Comparison of ENCODE assay signal across 8 cellular contexts in the genomic region with DNA sequence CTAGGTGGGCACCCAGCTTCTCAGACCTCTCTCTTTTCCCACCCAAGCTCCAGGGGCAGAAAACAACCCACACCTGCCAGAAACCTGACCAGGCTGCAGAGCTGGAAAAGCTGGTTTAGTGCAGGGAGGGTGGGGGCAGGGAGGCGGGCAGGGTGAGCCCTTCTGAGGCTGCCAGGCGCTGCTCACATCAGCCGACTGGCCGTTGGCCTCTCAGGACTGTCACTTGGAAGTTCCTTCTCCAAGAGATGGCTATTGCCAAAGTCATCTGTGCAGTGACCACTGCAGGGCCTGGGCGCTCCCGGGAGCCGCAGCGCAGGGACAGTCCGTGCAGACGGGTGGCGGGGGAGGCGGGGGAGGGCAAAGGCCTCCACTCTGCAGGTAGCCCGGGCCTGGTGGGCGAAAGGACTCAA.
DNase-seq lines count a peak whose midpoint lies in the region; ATAC-seq, FAIRE-seq and TF ChIP-seq lines count a peak whose summit lies in the region.

No MANE protein-coding gene starts in this region.

- H3K27me3 Mint-ChIP-seq in activated T-cell treated with anti-CD3 and anti-CD28 coated beads, Interleukin-2, amount 50 U/mL, for 72 hours (ENCODE audit: low read depth): no peaks in the 10 kb centered on the region
- H3K27me3 Mint-ChIP-seq in activated CD8-positive, alpha-beta T cell treated with anti-CD3 and anti-CD28 coated beads for 36 hours: no peaks in the 10 kb centered on the region

- H3K4me1 ChIP-seq in heart right ventricle (peaks cover 6 to 22% (median 17%) of the 10 kb centered on the region in 9 donors), prostate gland (replicated peaks) (peaks cover 7% of the 10 kb centered on the region)

- no peaks in the 10 kb centered on the region for H3K27me3 ChIP-seq in heart right ventricle
- no peaks in the 10 kb centered on the region for H3K27me3 ChIP-seq in prostate gland (replicated peaks; ENCODE audit: insufficient read depth)

- POLR2A ChIA-PET in activated CD8-positive, alpha-beta T cell treated with anti-CD3 and anti-CD28 coated beads for 36 hours (lab: Charles Lee): interaction anchor here (0.9 to 2.1 kb wide), 4 partner anchors 22 to 243 kb away, joined by 3 to 5 read pairs (median 4); partner anchors contain the start of gene IER5L

- peak overlapping the region; percentile 90 to 99 (median 96) for H3K27ac ChIP-seq in heart right ventricle
- peak overlapping the region; percentile 97 to 99 for H3K27ac ChIP-seq in prostate gland

- TF ChIP-seq POLR2A in prostate gland (IDR thresholded peaks at IDR 0.05): no peak

- H3K27ac Mint-ChIP-seq in activated T-cell treated with anti-CD3 and anti-CD28 coated beads, Interleukin-2, amount 50 U/mL, for 72 hours: no peak overlapping the region
- H3K27ac Mint-ChIP-seq in activated CD8-positive, alpha-beta T cell treated with anti-CD3 and anti-CD28 coated beads for 36 hours: no peak overlapping the region

- WGBS in heart right ventricle, 2 donors: 2 to 6% methylated on average over 14 of the region's 14 CpGs
- 11% methylated on average over 7 of the region's 14 CpGs for WGBS in prostate gland

- H3K9me3 Mint-ChIP-seq in activated T-cell treated with anti-CD3 and anti-CD28 coated beads, Interleukin-2, amount 50 U/mL, for 72 hours: no peaks in the 10 kb centered on the region
- H3K9me3 Mint-ChIP-seq in activated CD8-positive, alpha-beta T cell treated with anti-CD3 and anti-CD28 coated beads for 36 hours: no peaks in the 10 kb centered on the region

- H3K36me3 ChIP-seq in heart right ventricle (no peaks in the 10 kb centered on the region), prostate gland (no peaks in the 10 kb centered on the region)

- no peak for ATAC-seq in activated T-cell treated with anti-CD3 and anti-CD28 coated beads, Interleukin-2, amount 50 U/mL, for 72 hours (replicated peaks in 1 of 2)
- no peak for ATAC-seq in activated CD8-positive, alpha-beta T cell treated with anti-CD3 and anti-CD28 coated beads for 36 hours
- ATAC-seq in heart right ventricle (peak; percentile 62 to 87 (median 69)), GM19455 (IDR thresholded peaks at IDR 0.05; ENCODE audit: unreplicated experiment) (no peak)

- FAIRE-seq in GM19239 (lab: Jason Lieb, UNC): no peak

- H3K4me3 ChIP-seq in heart right ventricle: peak overlapping the region; percentile 16 to 75 (median 60)
- peak overlapping the region; percentile 41 to 45 for H3K4me3 ChIP-seq in prostate gland

- no peaks in the 10 kb centered on the region for H3K36me3 Mint-ChIP-seq in activated T-cell treated with anti-CD3 and anti-CD28 coated beads, Interleukin-2, amount 50 U/mL, for 72 hours (ENCODE audit: insufficient read depth in 2 of 2)
- no peaks in the 10 kb centered on the region for H3K36me3 Mint-ChIP-seq in activated CD8-positive, alpha-beta T cell treated with anti-CD3 and anti-CD28 coated beads for 36 hours (ENCODE audit: low read depth)

- no peak for TF ChIP-seq CTCF in activated CD8-positive, alpha-beta T cell treated with anti-CD3 and anti-CD28 coated beads for 36 hours (IDR thresholded peaks at IDR 0.05)
- TF ChIP-seq CTCF in heart right ventricle (IDR thresholded peaks at IDR 0.05): no peak
- TF ChIP-seq CTCF in prostate gland (IDR thresholded peaks at IDR 0.05): no peak

- CTCF ChIA-PET in activated CD8-positive, alpha-beta T cell treated with anti-CD3 and anti-CD28 coated beads for 36 hours (lab: Charles Lee): interaction anchor here (0.6 to 2.4 kb wide), 9 partner anchors 13 to 244 kb away, joined by 3 to 7 read pairs (median 3); partner anchors contain the start of gene IER5L

- no peak for DNase-seq in activated T-cell treated with anti-CD3 and anti-CD28 coated beads, Interleukin-2, amount 50 U/mL, for 72 hours
- DNase-seq in activated T-cell treated with anti-CD3 and anti-CD28 coated beads for 4 hours: no peak
- DNase-seq in activated CD8-positive, alpha-beta T cell treated with anti-CD3 and anti-CD28 coated beads for 36 hours: no peak
- peak; percentile 28 to 66 for DNase-seq in heart right ventricle
- DNase-seq in prostate gland (ENCODE audit: low spot score): peak; percentile 92
- DNase-seq in GM19239 (ENCODE audit: insufficient read length, low spot score): no peak
- DNase-seq in T1000 (lab: John Stamatoyannopoulos, UW): no peak

- H3K4me1 Mint-ChIP-seq in activated T-cell treated with anti-CD3 and anti-CD28 coated beads, Interleukin-2, amount 50 U/mL, for 72 hours (ENCODE audit: low read depth): peaks cover 5% of the 10 kb centered on the region
- peaks cover 15% of the 10 kb centered on the region for H3K4me1 Mint-ChIP-seq in activated CD8-positive, alpha-beta T cell treated with anti-CD3 and anti-CD28 coated beads for 36 hours (ENCODE audit: low read depth)

- H3K9me3 ChIP-seq in heart right ventricle (no peaks in the 10 kb centered on the region), prostate gland (no peaks in the 10 kb centered on the region)

- H3K4me3 Mint-ChIP-seq in activated T-cell treated with anti-CD3 and anti-CD28 coated beads, Interleukin-2, amount 50 U/mL, for 72 hours: peak overlapping the region; percentile 69 to 80
- peak overlapping the region; percentile 66 for H3K4me3 Mint-ChIP-seq in activated CD8-positive, alpha-beta T cell treated with anti-CD3 and anti-CD28 coated beads for 36 hours

- intact Hi-C loops in activated CD8-positive, alpha-beta T cell treated with anti-CD3 and anti-CD28 coated beads for 36 hours (cut with micrococcal nuclease): no loop called here
- intact Hi-C loops in heart right ventricle (cut with DNase I) (loop anchor here in 2 of 10 donors (1.0 to 10.0 kb wide), 4 partner anchors 46 to 209 kb away; partner anchors contain the start of gene IER5L (in 1 of the 2)), prostate gland (cut with DNase I) (loop anchor here (10.0 kb wide), 1 partner anchor 222 kb away; no protein-coding TSS in a partner anchor)

Comparison
In these comparisons a context has a peak if more than half of its experiments do, and no peak if none do; other contexts are left out.
1. ATAC-seq: peak in heart right ventricle (8 of 8); none in activated T-cell treated with anti-CD3 and anti-CD28 coated beads, Interleukin-2, amount 50 U/mL, for 72 hours (0 of 2), activated CD8-positive, alpha-beta T cell treated with anti-CD3 and anti-CD28 coated beads for 36 hours (single experiment) and GM19455 (single experiment).
2. DNase-seq: peak in heart right ventricle (2 of 2) and prostate gland (single experiment); none in activated T-cell treated with anti-CD3 and anti-CD28 coated beads, Interleukin-2, amount 50 U/mL, for 72 hours (0 of 2), activated T-cell treated with anti-CD3 and anti-CD28 coated beads for 4 hours (single experiment), activated CD8-positive, alpha-beta T cell treated with anti-CD3 and anti-CD28 coated beads for 36 hours (single experiment), GM19239 (single experiment) and T1000 (single experiment).